1 cellular context compared by ENCODE assay signal in the genomic region with DNA sequence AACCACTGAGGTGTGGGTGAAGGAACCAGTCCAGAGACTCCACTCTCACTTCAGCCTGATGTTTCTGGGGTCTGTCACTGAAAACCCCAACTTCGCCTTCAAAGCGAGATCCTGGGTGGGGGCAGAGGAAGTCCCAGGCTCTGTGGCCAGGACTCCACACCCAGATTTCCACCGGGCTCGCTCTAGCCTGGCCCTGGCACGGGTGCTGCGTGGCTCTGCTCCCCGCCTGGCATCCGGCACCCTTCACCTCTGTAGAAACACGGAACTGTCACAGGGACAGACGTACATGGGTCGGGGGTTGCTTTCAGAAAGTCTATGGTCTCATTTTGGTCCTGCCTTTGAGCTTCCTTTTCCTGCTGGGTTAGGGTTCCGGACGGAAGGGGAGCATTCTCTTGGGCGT.
TF ChIP-seq lines count a peak whose summit lies in the region.

No MANE protein-coding gene starts in this region.

TF ChIP-seq in WTC11, 78 proteins besides CTCF, POLR2A, EP300 and RAD21 (continued from another document):
- TF ChIP-seq, protein P1, sequence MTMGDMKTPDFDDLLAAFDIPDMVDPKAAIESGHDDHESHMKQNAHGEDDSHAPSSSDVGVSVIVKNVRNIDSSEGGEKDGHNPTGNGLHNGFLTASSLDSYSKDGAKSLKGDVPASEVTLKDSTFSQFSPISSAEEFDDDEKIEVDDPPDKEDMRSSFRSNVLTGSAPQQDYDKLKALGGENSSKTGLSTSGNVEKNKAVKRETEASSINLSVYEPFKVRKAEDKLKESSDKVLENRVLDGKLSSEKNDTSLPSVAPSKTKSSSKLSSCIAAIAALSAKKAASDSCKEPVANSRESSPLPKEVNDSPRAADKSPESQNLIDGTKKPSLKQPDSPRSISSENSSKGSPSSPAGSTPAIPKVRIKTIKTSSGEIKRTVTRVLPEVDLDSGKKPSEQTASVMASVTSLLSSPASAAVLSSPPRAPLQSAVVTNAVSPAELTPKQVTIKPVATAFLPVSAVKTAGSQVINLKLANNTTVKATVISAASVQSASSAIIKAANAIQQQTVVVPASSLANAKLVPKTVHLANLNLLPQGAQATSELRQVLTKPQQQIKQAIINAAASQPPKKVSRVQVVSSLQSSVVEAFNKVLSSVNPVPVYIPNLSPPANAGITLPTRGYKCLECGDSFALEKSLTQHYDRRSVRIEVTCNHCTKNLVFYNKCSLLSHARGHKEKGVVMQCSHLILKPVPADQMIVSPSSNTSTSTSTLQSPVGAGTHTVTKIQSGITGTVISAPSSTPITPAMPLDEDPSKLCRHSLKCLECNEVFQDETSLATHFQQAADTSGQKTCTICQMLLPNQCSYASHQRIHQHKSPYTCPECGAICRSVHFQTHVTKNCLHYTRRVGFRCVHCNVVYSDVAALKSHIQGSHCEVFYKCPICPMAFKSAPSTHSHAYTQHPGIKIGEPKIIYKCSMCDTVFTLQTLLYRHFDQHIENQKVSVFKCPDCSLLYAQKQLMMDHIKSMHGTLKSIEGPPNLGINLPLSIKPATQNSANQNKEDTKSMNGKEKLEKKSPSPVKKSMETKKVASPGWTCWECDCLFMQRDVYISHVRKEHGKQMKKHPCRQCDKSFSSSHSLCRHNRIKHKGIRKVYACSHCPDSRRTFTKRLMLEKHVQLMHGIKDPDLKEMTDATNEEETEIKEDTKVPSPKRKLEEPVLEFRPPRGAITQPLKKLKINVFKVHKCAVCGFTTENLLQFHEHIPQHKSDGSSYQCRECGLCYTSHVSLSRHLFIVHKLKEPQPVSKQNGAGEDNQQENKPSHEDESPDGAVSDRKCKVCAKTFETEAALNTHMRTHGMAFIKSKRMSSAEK (CRISPR knock-in tag; IDR thresholded peaks at IDR 0.05; ENCODE audit: borderline replicate concordance) = no peak
- TF ChIP-seq GTF2I (CRISPR knock-in tag; conservative IDR thresholded peaks at IDR 0.05) = no peak
- no peak for TF ChIP-seq NFATC4 (CRISPR knock-in tag; IDR thresholded peaks at IDR 0.05)
TF ChIP-seq in WTC11: peak in this region for 0.
